17 cellular contexts compared by ENCODE assay signal in the genomic region with DNA sequence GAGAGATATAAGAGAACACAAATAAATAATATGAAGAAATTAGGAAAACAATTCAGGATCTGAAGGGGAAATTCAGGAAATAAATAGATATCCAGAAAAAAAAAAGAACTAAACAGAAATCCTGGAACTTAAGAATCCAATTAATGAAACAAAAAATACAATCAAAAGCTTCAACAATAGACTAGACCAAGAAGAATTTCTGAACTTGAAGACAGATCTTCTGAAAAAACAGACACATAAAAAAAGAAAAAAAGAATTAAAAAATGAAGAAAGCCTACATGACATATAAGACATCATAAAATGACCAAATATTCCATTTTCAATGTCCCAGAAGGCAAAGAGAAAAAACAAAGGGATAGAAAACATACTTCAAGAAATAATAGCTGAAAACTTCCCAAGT.
DNase-seq lines count a peak whose midpoint lies in the region; ATAC-seq and TF ChIP-seq lines count a peak whose summit lies in the region.
"Had no signal": no experiment of that assay in that cellular context is flagged by ENCODE, and none has a peak within 500 bp of the region (broad histone marks: within the 10 kb centered on the region; RNA-seq: fewer than 3 reads in every experiment).

No MANE protein-coding gene starts in this region.

- peaks cover 31% of the 10 kb centered on the region for H3K79me2 ChIP-seq in Karpas-422 (ENCODE audit: low read length)
- no peaks in the 10 kb centered on the region for H3K79me2 ChIP-seq in GM23248 (ENCODE audit: insufficient read depth)
- H3K79me2 ChIP-seq in H9 (ENCODE audit: insufficient read depth, low read length), result no peaks in the 10 kb centered on the region

- peaks cover 2% of the 10 kb centered on the region for H3K79me1 ChIP-seq in H9 (ENCODE audit: insufficient read depth, low read depth, low read length, poor library complexity, severe bottlenecking)

- DNase-seq in CD4-positive, alpha-beta T cell, result no peak
- DNase-seq in Karpas-422 (peak; percentile 51), natural killer cell (no peak), GOT3 (lab: John Stamatoyannopoulos, UW) (no peak), GM23248 (no peak), epidermal melanocyte (ENCODE audit: insufficient read length, low spot score) (no peak), H9 (no peak)
- DNase-seq in central memory CD8-positive, alpha-beta T cell (ENCODE audit: low spot score in 2 of 2), result no peak
- DNase-seq: AML-193; CD4-positive, alpha-beta memory T cell; DMS153; DMS79; GF-D8 had no signal

- H3K9me3 ChIP-seq in CD4-positive, alpha-beta T cell (ENCODE audit: control insufficient read depth, low read length), result peaks cover 9% of the 10 kb centered on the region
- H3K9me3 ChIP-seq in Karpas-422 (ENCODE audit: low read length), result peaks cover 14% of the 10 kb centered on the region
- H3K9me3 ChIP-seq in GM23248 (ENCODE audit: low read depth), result no peaks in the 10 kb centered on the region
- no peaks in the 10 kb centered on the region for H3K9me3 ChIP-seq in H9 (ENCODE audit: control insufficient read depth, low read depth, low read length)
- H3K9me3 ChIP-seq: HAP-1 had no signal

- no peak overlapping the region for H3T11ph ChIP-seq in H9 (ENCODE audit: low read length)

- H3K18ac ChIP-seq in H9 (ENCODE audit: insufficient read length, low read depth, low read length), result no peak overlapping the region

- H3K36me3 ChIP-seq in Karpas-422 (ENCODE audit: insufficient read depth, low read length), result peaks cover 4% of the 10 kb centered on the region; the same call in 1 of the 2 replicates
- 0 out of 2 replicates have a peak, but pooled peaks cover 3% of the 10 kb centered on the region for H3K36me3 ChIP-seq in GM23248 (ENCODE audit: low read depth)
- H3K36me3 ChIP-seq: HAP-1 had no signal

- H4K91ac ChIP-seq in H9 (ENCODE audit: insufficient read length, low read depth, low read length), result no peak overlapping the region

- no peak for TF ChIP-seq CTCF in CD4-positive, alpha-beta T cell (IDR thresholded peaks at IDR 0.05)
- no peak for TF ChIP-seq CTCF in natural killer cell (IDR thresholded peaks at IDR 0.05)
- TF ChIP-seq CTCF in H9 (conservative IDR thresholded peaks at IDR 0.05), result no peak

- H2BK12ac ChIP-seq in H9 (ENCODE audit: insufficient read length, low read depth, low read length), result no peak overlapping the region

- H3K27me3 ChIP-seq in CD4-positive, alpha-beta T cell (ENCODE audit: control insufficient read depth, insufficient read depth, low read length), result no peaks in the 10 kb centered on the region
- H3K27me3 ChIP-seq in Karpas-422 (ENCODE audit: low read length) (no peaks in the 10 kb centered on the region), GM23248 (replicated peaks; ENCODE audit: insufficient read depth) (no peaks in the 10 kb centered on the region), H9 (ENCODE audit: insufficient read depth, low read length) (no peaks in the 10 kb centered on the region)

- H3K56ac ChIP-seq in H9 (ENCODE audit: insufficient read length, low read depth, low read length), result no peak overlapping the region

- no peak overlapping the region for H2BK20ac ChIP-seq in H9 (ENCODE audit: low read depth, low read length, poor library complexity, severe bottlenecking)

- in situ Hi-C loops in GM23248 (cut with MboI), result no loop called here

- ATAC-seq in CD4-positive, alpha-beta T cell (ENCODE audit: poor library complexity), result no peak
- ATAC-seq in central memory CD8-positive, alpha-beta T cell (replicated peaks; ENCODE audit: extremely low read depth, poor library complexity, severe bottlenecking), result no peak
- ATAC-seq in natural killer cell, result no peak
- ATAC-seq: A549 had no signal

- no peak overlapping the region for H3K9ac ChIP-seq in Karpas-422 (ENCODE audit: low read length)
- no peak overlapping the region for H3K9ac ChIP-seq in GM23248
- H3K9ac ChIP-seq in H9 (ENCODE audit: extremely low read depth, insufficient read length, low read length), result no peak overlapping the region

- H3K27me3 Mint-ChIP-seq in CD4-positive, alpha-beta T cell, result no peaks in the 10 kb centered on the region
- H3K27me3 Mint-ChIP-seq in central memory CD8-positive, alpha-beta T cell, result no peaks in the 10 kb centered on the region
- H3K27me3 Mint-ChIP-seq in natural killer cell (ENCODE audit: low read depth in 2 of 2) (no peaks in the 10 kb centered on the region), H9 (ENCODE audit: low read depth) (no peaks in the 10 kb centered on the region)
- H3K27me3 Mint-ChIP-seq: CD4-positive, alpha-beta memory T cell had no signal

- CTCF ChIA-PET in CD4-positive, alpha-beta T cell (lab: Charles Lee), result no interaction called here

- H3K4me2 ChIP-seq in Karpas-422 (ENCODE audit: low read depth, low read length, poor library complexity, severe bottlenecking), result no peak overlapping the region
- H3K4me2 ChIP-seq in GM23248 (ENCODE audit: unreplicated experiment), result no peak overlapping the region
- no peak overlapping the region for H3K4me2 ChIP-seq in H9 (ENCODE audit: insufficient read depth, insufficient read length, low read length)
- H3K4me2 ChIP-seq: A549 had no signal

- no peak overlapping the region for H2BK15ac ChIP-seq in H9 (ENCODE audit: low read depth, low read length)

- no peaks in the 10 kb centered on the region for H3F3A ChIP-seq in GM23248 (ENCODE audit: insufficient read depth)

- H3K4me1 ChIP-seq in Karpas-422 (ENCODE audit: low read length) (peaks cover 7% of the 10 kb centered on the region), GM23248 (ENCODE audit: insufficient read depth) (no peaks in the 10 kb centered on the region), H9 (ENCODE audit: insufficient read depth, low read length) (no peaks in the 10 kb centered on the region)
- H3K4me1 ChIP-seq: A549, HAP-1 had no signal

- H3K36me3 Mint-ChIP-seq in CD4-positive, alpha-beta T cell (ENCODE audit: low read depth), result peaks cover 87% of the 10 kb centered on the region
- H3K36me3 Mint-ChIP-seq in central memory CD8-positive, alpha-beta T cell (ENCODE audit: insufficient read depth), result peaks cover 14% of the 10 kb centered on the region
- H3K36me3 Mint-ChIP-seq in natural killer cell (no peaks in the 10 kb centered on the region), H9 (ENCODE audit: insufficient read depth in 1 of 3, low read depth in 3 of 3) (peaks cover 0 to 4% (median 0%) of the 10 kb centered on the region in 3 experiments; a peak in 2 of 7 replicates)

- H4K8ac ChIP-seq in H9 (replicated peaks; ENCODE audit: insufficient read length, low read depth, low read length), result no peak overlapping the region

- H3K9me3 Mint-ChIP-seq in CD4-positive, alpha-beta T cell, result peaks cover 17% of the 10 kb centered on the region
- H3K9me3 Mint-ChIP-seq in central memory CD8-positive, alpha-beta T cell, result peaks cover 7% of the 10 kb centered on the region
- peaks cover 6 to 15% of the 10 kb centered on the region in 2 donors for H3K9me3 Mint-ChIP-seq in natural killer cell
- peaks cover 7 to 16% of the 10 kb centered on the region in 2 experiments; a peak in 4 of 5 replicates for H3K9me3 Mint-ChIP-seq in H9

- no peak overlapping the region for H3K4me3 ChIP-seq in Karpas-422 (ENCODE audit: low read length)
- no peak overlapping the region for H3K4me3 ChIP-seq in GM23248
- H3K4me3 ChIP-seq: A549, HAP-1 had no signal

- H4K20me1 ChIP-seq in Karpas-422 (ENCODE audit: insufficient read depth, low read depth, low read length) (no peaks in the 10 kb centered on the region), GM23248 (ENCODE audit: insufficient read depth) (no peaks in the 10 kb centered on the region), H9 (ENCODE audit: control insufficient read depth, insufficient read depth, insufficient read length) (no peaks in the 10 kb centered on the region)

- H3K27ac ChIP-seq in CD4-positive, alpha-beta T cell (ENCODE audit: low read depth, low read length), result no peak overlapping the region
- no peak overlapping the region for H3K27ac ChIP-seq in Karpas-422 (ENCODE audit: low read length)
- no peak overlapping the region for H3K27ac ChIP-seq in GM23248
- no peak overlapping the region for H3K27ac ChIP-seq in H9 (ENCODE audit: insufficient read length, low read depth, low read length)
- H3K27ac ChIP-seq: 22Rv1, A549, C4-2B had no signal

- H3K14ac ChIP-seq in H9 (ENCODE audit: insufficient read depth, low read length), result no peak overlapping the region

- POLR2A ChIA-PET in CD4-positive, alpha-beta T cell (lab: Charles Lee), result interaction anchor here (0.6 to 0.8 kb wide), 2 partner anchors 132 to 173 kb away, joined by 3 read pairs; no protein-coding TSS in a partner anchor

- no peak overlapping the region for H4K5ac ChIP-seq in H9 (ENCODE audit: insufficient read length, low read depth, low read length)

- H3K4ac ChIP-seq in H9 (ENCODE audit: low read depth, low read length), result no peak overlapping the region

- no peak overlapping the region for H2AK5ac ChIP-seq in H9 (ENCODE audit: insufficient read length, low read length)

- no peak overlapping the region for H2BK5ac ChIP-seq in H9 (ENCODE audit: insufficient read length, low read length)

- no peak overlapping the region for H3K23ac ChIP-seq in H9 (ENCODE audit: insufficient read length, low read depth, low read length)

- H3K4me1 Mint-ChIP-seq in CD4-positive, alpha-beta T cell (ENCODE audit: low read depth), result peaks cover 64% of the 10 kb centered on the region
- peaks cover 62% of the 10 kb centered on the region for H3K4me1 Mint-ChIP-seq in central memory CD8-positive, alpha-beta T cell
- H3K4me1 Mint-ChIP-seq in natural killer cell, result peaks cover 40 to 63% of the 10 kb centered on the region in 2 donors
- H3K4me1 Mint-ChIP-seq in H9, result peaks cover 0 to 2% of the 10 kb centered on the region in 2 experiments; a peak in 1 of 4 replicates

- H3K4me3 Mint-ChIP-seq in CD4-positive, alpha-beta T cell, result no peak overlapping the region
- H3K4me3 Mint-ChIP-seq in central memory CD8-positive, alpha-beta T cell, result no peak overlapping the region
- peak overlapping the region; percentile 3 for H3K4me3 Mint-ChIP-seq in natural killer cell
- no peak overlapping the region for H3K4me3 Mint-ChIP-seq in H9

- no peak overlapping the region for H2BK120ac ChIP-seq in H9 (ENCODE audit: low read depth, low read length, poor library complexity, severe bottlenecking)

- intact Hi-C loops in CD4-positive, alpha-beta T cell (cut with DNase I, micrococcal nuclease), result no loop called here
- intact Hi-C loops in natural killer cell (cut with micrococcal nuclease), result loop anchor here (10.0 kb wide), 1 partner anchor 126 kb away; a partner anchor contains a TSS

- H3K23me2 ChIP-seq in H9 (ENCODE audit: insufficient read length, low read depth, low read length, poor library complexity, severe bottlenecking), result no peaks in the 10 kb centered on the region

- H3K9me2 ChIP-seq in Karpas-422 (replicated peaks; ENCODE audit: insufficient read depth, low read length), result no peaks in the 10 kb centered on the region
- no peaks in the 10 kb centered on the region for H3K9me2 ChIP-seq in GM23248 (ENCODE audit: insufficient read depth)

- no peak overlapping the region for H2AFZ ChIP-seq in Karpas-422 (ENCODE audit: low read length)
- no peak overlapping the region for H2AFZ ChIP-seq in GM23248
- no peak overlapping the region for H2AFZ ChIP-seq in H9 (ENCODE audit: low read length)

- H3K27ac Mint-ChIP-seq in CD4-positive, alpha-beta T cell, result peak overlapping the region; percentile 34
- H3K27ac Mint-ChIP-seq in central memory CD8-positive, alpha-beta T cell (ENCODE audit: low read depth), result peak overlapping the region; percentile 93
- H3K27ac Mint-ChIP-seq in natural killer cell, result peak overlapping the region; percentile 81 to 90
- H3K27ac Mint-ChIP-seq in H9, result no peak overlapping the region

Comparison
In these comparisons a context has a peak if more than half of its experiments do, and no peak if none do; other contexts are left out.
1. H3K27ac Mint-ChIP-seq: peak in CD4-positive, alpha-beta T cell (single experiment), central memory CD8-positive, alpha-beta T cell (single experiment) and natural killer cell (2 of 2); none in H9 (0 of 3).